8 cellular contexts compared by ENCODE assay signal in the genomic region with DNA sequence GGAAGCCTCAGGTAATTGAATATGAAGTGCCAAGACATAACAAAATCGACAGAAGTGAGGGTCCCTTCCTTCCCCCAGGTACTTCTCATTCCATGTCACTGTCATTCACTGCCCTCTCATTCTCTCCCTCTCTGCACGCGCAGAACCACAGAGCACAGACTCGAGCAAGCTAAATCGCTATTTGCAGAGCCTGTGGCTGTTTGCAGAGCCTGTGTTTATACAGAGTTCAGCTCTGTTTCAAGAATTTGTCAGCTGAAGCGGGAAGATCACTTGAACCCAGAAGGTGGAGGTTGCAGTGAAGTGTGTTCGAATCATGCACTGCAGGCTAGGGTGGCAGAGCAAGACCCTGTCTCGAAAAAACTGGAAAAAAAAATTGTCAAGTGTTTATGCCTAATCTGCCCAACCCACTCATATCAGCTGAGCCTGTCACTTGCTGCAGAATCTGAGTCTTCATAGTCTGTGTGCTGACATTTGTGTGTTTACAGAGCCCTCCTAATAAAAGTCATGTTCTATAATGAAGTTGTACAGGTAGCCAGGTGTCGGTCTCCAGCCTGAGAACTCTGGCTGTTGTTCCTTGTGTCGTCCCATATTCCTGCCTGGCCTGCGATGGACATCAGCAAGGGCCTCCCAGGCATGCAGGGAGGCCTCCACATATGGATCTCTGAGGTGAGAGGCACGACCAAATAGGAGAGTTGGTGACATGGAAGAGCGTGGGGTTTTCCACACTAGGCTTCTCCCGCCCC. TPM values are rescaled to one million over a fixed set of nuclear protein-coding genes. Genes with fewer than 3 reads are reported as not detected.
DNase-seq lines count a peak whose midpoint lies in the region; ATAC-seq, FAIRE-seq and TF ChIP-seq lines count a peak whose summit lies in the region.

No MANE protein-coding gene starts in this region.

- H3K9me3 ChIP-seq in right atrium auricular region = no peaks in the 10 kb centered on the region
- no peaks in the 10 kb centered on the region for H3K9me3 ChIP-seq in small intestine (ENCODE audit: control insufficient read depth, low read depth)

- peak overlapping the region; percentile 74 to 80 for H3K27ac ChIP-seq in right atrium auricular region
- peak overlapping the region; percentile 88 to 96 for H3K27ac ChIP-seq in small intestine (ENCODE audit: low read depth in 1 of 2, low read length in 1 of 2)

- WGBS in small intestine, 3 donors = 21 to 51% (median 42%) methylated on average over 14 of the region's 14 CpGs

- peak overlapping the region; percentile 95 for H3K27ac Mint-ChIP-seq in activated CD8-positive, alpha-beta T cell treated with anti-CD3 and anti-CD28 coated beads for 36 hours

- POLR2A ChIA-PET in activated CD8-positive, alpha-beta T cell treated with anti-CD3 and anti-CD28 coated beads for 36 hours (lab: Charles Lee) = interaction anchor here (0.7 to 1.6 kb wide), 3 partner anchors 12 to 29 kb away, joined by 3 to 5 read pairs (median 4); no protein-coding TSS in a partner anchor

- FAIRE-seq in small intestine (lab: Jason Lieb, UNC) = no peak

- ATAC-seq in activated CD8-positive, alpha-beta T cell treated with anti-CD3 and anti-CD28 coated beads for 36 hours = no peak

- H3K36me3 Mint-ChIP-seq in activated CD8-positive, alpha-beta T cell treated with anti-CD3 and anti-CD28 coated beads for 36 hours (ENCODE audit: low read depth) = peaks cover 25% of the 10 kb centered on the region

- CTCF ChIA-PET in activated CD8-positive, alpha-beta T cell treated with anti-CD3 and anti-CD28 coated beads for 36 hours (lab: Charles Lee) = interaction anchor here (0.9 to 2.6 kb wide), 2 partner anchors 19 to 26 kb away, joined by 3 to 10 read pairs; no protein-coding TSS in a partner anchor

- H3K9me3 Mint-ChIP-seq in activated CD8-positive, alpha-beta T cell treated with anti-CD3 and anti-CD28 coated beads for 36 hours = no peaks in the 10 kb centered on the region

- H3K4me1 Mint-ChIP-seq in activated CD8-positive, alpha-beta T cell treated with anti-CD3 and anti-CD28 coated beads for 36 hours (ENCODE audit: low read depth) = peaks cover 37% of the 10 kb centered on the region

- no peaks in the 10 kb centered on the region for H3K27me3 Mint-ChIP-seq in activated CD8-positive, alpha-beta T cell treated with anti-CD3 and anti-CD28 coated beads for 36 hours

- intact Hi-C loops in activated CD8-positive, alpha-beta T cell treated with anti-CD3 and anti-CD28 coated beads for 36 hours (cut with micrococcal nuclease) = no loop called here

- H3K4me3 Mint-ChIP-seq in activated CD8-positive, alpha-beta T cell treated with anti-CD3 and anti-CD28 coated beads for 36 hours = peak overlapping the region; percentile 85

- H3K27me3 ChIP-seq in H7 (ENCODE audit: control insufficient read depth, insufficient read depth, low read length) (peaks cover 7% of the 10 kb centered on the region; the same call in 1 of the 2 replicates), right atrium auricular region (no peaks in the 10 kb centered on the region), small intestine (ENCODE audit: control insufficient read depth in 2 of 2, insufficient read depth in 2 of 2, low read length in 2 of 2) (no peaks in the 10 kb centered on the region)

- DNase-seq in H7 (peak; percentile 10), right atrium auricular region (ENCODE audit: low spot score) (no peak), small intestine (peak; percentile 41), GF-D8 (lab: John Stamatoyannopoulos, UW) (no peak), NCI-H128 (lab: John Stamatoyannopoulos, UW; ENCODE audit: unreplicated experiment) (no peak), COLO829 (ENCODE audit: low spot score) (no peak), GM03348 (ENCODE audit: low spot score) (no peak)
- DNase-seq in activated CD8-positive, alpha-beta T cell treated with anti-CD3 and anti-CD28 coated beads for 36 hours = no peak

- no peak for TF ChIP-seq CTCF in activated CD8-positive, alpha-beta T cell treated with anti-CD3 and anti-CD28 coated beads for 36 hours (IDR thresholded peaks at IDR 0.05)
- TF ChIP-seq CTCF in right atrium auricular region (IDR thresholded peaks at IDR 0.05) = no peak

- H3K4me3 ChIP-seq in H7 (ENCODE audit: insufficient read depth, low read depth, low read length) (peak overlapping the region; percentile 63; the same call in 1 of the 2 replicates), right atrium auricular region (peak overlapping the region in 1 of 2 donors; percentile 66), small intestine (ENCODE audit: low read depth in 1 of 2, low read length in 2 of 2) (peak overlapping the region in 1 of 2 donors; percentile 51)

- H3K36me3 ChIP-seq in H7 (replicated peaks; ENCODE audit: control insufficient read depth, insufficient read depth, low read length) = no peaks in the 10 kb centered on the region
- H3K36me3 ChIP-seq in right atrium auricular region = no peaks in the 10 kb centered on the region
- peaks cover 0 to 7% of the 10 kb centered on the region in 2 donors for H3K36me3 ChIP-seq in small intestine (ENCODE audit: control insufficient read depth in 2 of 2, insufficient read depth in 2 of 2, low read length in 2 of 2)

- peaks cover 0 to 24% of the 10 kb centered on the region in 2 donors for H3K4me1 ChIP-seq in right atrium auricular region
- peaks cover 6 to 8% of the 10 kb centered on the region in 2 donors for H3K4me1 ChIP-seq in small intestine (ENCODE audit: control insufficient read depth in 2 of 2, insufficient read depth in 1 of 2, low read depth in 1 of 2, low read length in 1 of 2)

RNA-seq across cellular contexts. Expression of a gene that starts 2.7 kb away (rescaled TPM):
- 5.0 and 5.3 TPM in 2 replicates for total RNA-seq in H7 (2014; rRNA removed; shearing (Covaris generic))
- total RNA-seq in activated CD8-positive, alpha-beta T cell treated with anti-CD3 and anti-CD28 coated beads for 36 hours = 10 to 100 TPM; 11.4 to 11.7 TPM
- 10 to 100 TPM in 1 of 2 donors, 1 to 10 TPM in 1; 4.2 to 12.2 TPM for total RNA-seq in right atrium auricular region
- 100 to 1,000 TPM in 2 of 3 donors, 10 to 100 TPM in 1; 57.6 to 266 (median 191) TPM for polyA plus RNA-seq in small intestine

RNA-seq across cellular contexts. Expression of a gene that starts 36.2 kb away (rescaled TPM):
- total RNA-seq in H7 (2014; rRNA removed; shearing (Covaris generic)) = 22.2 and 22.3 TPM in 2 replicates
- 1 to 10 TPM; 6.2 to 8.2 TPM for total RNA-seq in activated CD8-positive, alpha-beta T cell treated with anti-CD3 and anti-CD28 coated beads for 36 hours
- 10 to 100 TPM in 1 of 2 donors, 1 to 10 TPM in 1; 8.7 to 15.5 TPM for total RNA-seq in right atrium auricular region
- 10 to 100 TPM in 1 of 3 donors, 1 to 10 TPM in 2; 7.8 to 16.3 (median 8.8) TPM for polyA plus RNA-seq in small intestine

RNA-seq across cellular contexts. Expression of a gene that starts 45.8 kb away (rescaled TPM):
- 0.33 and 1.3 TPM in 2 replicates for total RNA-seq in H7 (2014; rRNA removed; shearing (Covaris generic))
- under 1 TPM; 0.20 to 0.36 TPM for total RNA-seq in activated CD8-positive, alpha-beta T cell treated with anti-CD3 and anti-CD28 coated beads for 36 hours
- total RNA-seq in right atrium auricular region = under 1 TPM; 0.22 to 0.35 TPM
- under 1 TPM; 0.19 to 0.89 (median 0.81) TPM for polyA plus RNA-seq in small intestine

Comparison
In these comparisons a context has a peak if more than half of its experiments do, and no peak if none do; other contexts are left out.
1. DNase-seq: peak in H7 (single experiment) and small intestine (single experiment); none in activated CD8-positive, alpha-beta T cell treated with anti-CD3 and anti-CD28 coated beads for 36 hours (single experiment), right atrium auricular region (single experiment), GF-D8 (single experiment), NCI-H128 (single experiment), COLO829 (single experiment) and GM03348 (single experiment).